Comparison of ENCODE assay signal across 18 cellular contexts in the genomic region with DNA sequence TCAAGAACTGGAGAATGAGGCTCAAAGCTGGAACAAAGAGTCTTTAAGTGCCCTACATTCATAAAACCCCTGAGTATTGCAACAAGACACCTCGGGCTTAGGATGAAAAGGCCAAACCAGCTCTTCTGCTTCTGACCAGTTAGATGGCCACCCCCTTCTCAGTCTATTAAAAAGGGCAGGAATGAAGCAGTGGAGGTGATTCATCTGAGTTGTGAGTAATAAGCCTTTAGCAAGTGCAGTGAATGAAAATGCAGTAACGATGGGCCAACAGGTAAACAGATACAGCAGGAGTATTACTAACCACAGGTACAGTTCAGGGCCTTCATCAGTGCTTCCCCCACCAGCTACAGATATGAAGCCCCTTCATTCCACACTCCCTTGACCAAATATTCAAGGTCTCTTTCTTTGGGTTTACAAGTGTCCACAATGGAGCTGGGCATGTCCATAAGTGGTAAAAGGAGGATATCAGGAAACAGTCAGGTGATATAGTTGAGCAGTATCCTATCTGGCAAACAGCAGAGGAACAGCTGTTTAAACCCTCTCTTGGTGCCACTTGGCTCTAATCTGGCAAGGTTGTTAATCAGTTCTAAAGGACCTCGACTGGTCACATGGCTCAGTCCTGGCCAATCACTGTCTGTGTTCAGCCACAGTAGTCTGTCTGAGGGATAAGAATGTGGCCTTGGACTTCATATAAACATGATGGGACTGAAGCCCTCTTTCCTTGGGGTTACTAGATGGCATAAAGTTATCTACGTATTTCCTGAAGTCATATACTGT. TPM values are rescaled to one million over a fixed set of nuclear protein-coding genes. Genes with fewer than 3 reads are reported as not detected.
DNase-seq lines count a peak whose midpoint lies in the region; ATAC-seq and TF ChIP-seq lines count a peak whose summit lies in the region.
"Had no signal": no experiment of that assay in that cellular context is flagged by ENCODE, and none has a peak within 500 bp of the region (broad histone marks: within the 10 kb centered on the region; RNA-seq: fewer than 3 reads in every experiment).

No MANE protein-coding gene starts in this region.

- peak; percentile 10 for DNase-seq in DMS153 treated with DMSO at 0.1 percent for 48 hours (lab: John Stamatoyannopoulos, UW; ENCODE audit: unreplicated experiment)
- no peak for DNase-seq in RWPE2 (ENCODE audit: low spot score)
- DNase-seq in kidney epithelial cell (ENCODE audit: low read depth) = peak; percentile 34
- DNase-seq in germinal center (ENCODE audit: low spot score) = no peak
- no peak for DNase-seq in T-helper 1 cell
- no peak for DNase-seq in esophagus muscularis mucosa (ENCODE audit: extremely low spot score)
- DNase-seq: activated T-cell treated with anti-CD3 and anti-CD28 coated beads, Interleukin-2, amount 50 U/mL, for 48 hours; adrenal gland; GDM1; KBM-7; naive B cell; NCI-H1694 treated with DMSO at 0.1 percent for 48 hours; stimulated activated CD4-positive, alpha-beta T cell treated with anti-CD3 and anti-CD28 coated beads, Interleukin-4, amount 100 ng/mL, for 1 hour had no signal

- TF ChIP-seq RAD21 in Ishikawa (IDR thresholded peaks at IDR 0.05; ENCODE audit: low read depth) = no peak

- peak overlapping the region; percentile 65 for H3K27ac ChIP-seq in RWPE2 (ENCODE audit: poor library complexity, severe bottlenecking)
- H3K27ac ChIP-seq in esophagus muscularis mucosa (replicated peaks in 1 of 4) = no peak overlapping the region
- H3K27ac ChIP-seq: adrenal gland, C4-2B had no signal

- ATAC-seq in RWPE2 (ENCODE audit: low read depth) (peak; percentile 98), GM18505 (IDR thresholded peaks at IDR 0.05; ENCODE audit: unreplicated experiment) (no peak)
- ATAC-seq: stimulated activated memory B cell treated with anti-CD40 and anti-IgM and Interleukin-4, amounts not matched to agents 10 μg/mL and 1 μg/mL and 100 μg/mL, for 72 hours had no signal

- H3K9me3 ChIP-seq in RWPE2 (ENCODE audit: severe bottlenecking) (no peaks in the 10 kb centered on the region), esophagus muscularis mucosa (no peaks in the 10 kb centered on the region)
- H3K9me3 ChIP-seq: adrenal gland had no signal

- H3K4me1 ChIP-seq in RWPE2 (ENCODE audit: insufficient read depth, poor library complexity, severe bottlenecking) (peaks cover 24% of the 10 kb centered on the region), esophagus muscularis mucosa (no peaks in the 10 kb centered on the region)
- H3K4me1 ChIP-seq: adrenal gland had no signal

- TF ChIP-seq POLR2A in GM18505 (IDR thresholded peaks at IDR 0.05; ENCODE audit: borderline replicate concordance, extremely low read depth, insufficient read depth, insufficient read length) (no peak), esophagus muscularis mucosa (IDR thresholded peaks at IDR 0.05; ENCODE audit: low read depth) (no peak)

- H3K36me3 ChIP-seq in RWPE2 (ENCODE audit: low read depth) (no peaks in the 10 kb centered on the region), kidney epithelial cell (ENCODE audit: control insufficient read depth, insufficient read depth, low read length) (no peaks in the 10 kb centered on the region), esophagus muscularis mucosa (no peaks in the 10 kb centered on the region)
- H3K36me3 ChIP-seq: adrenal gland had no signal

- H3K27me3 ChIP-seq in RWPE2 (ENCODE audit: insufficient read depth, poor library complexity, severe bottlenecking) = no peaks in the 10 kb centered on the region
- no peaks in the 10 kb centered on the region for H3K27me3 ChIP-seq in kidney epithelial cell (ENCODE audit: control insufficient read depth, insufficient read depth, low read length)
- H3K27me3 ChIP-seq in esophagus muscularis mucosa = no peaks in the 10 kb centered on the region
- H3K27me3 ChIP-seq: adrenal gland had no signal

- TF ChIP-seq EP300 in Ishikawa (IDR thresholded peaks at IDR 0.05; ENCODE audit: borderline replicate concordance) (no peak), esophagus muscularis mucosa (IDR thresholded peaks at IDR 0.05) (no peak)

- 86% methylated on average over 4 of the region's 4 CpGs for WGBS in esophagus muscularis mucosa

- H3K4me3 ChIP-seq in RWPE2 (ENCODE audit: severe bottlenecking) (no peak overlapping the region), kidney epithelial cell (ENCODE audit: low read depth, low read length) (no peak overlapping the region), esophagus muscularis mucosa (no peak overlapping the region)
- H3K4me3 ChIP-seq: adrenal gland had no signal

- no peak for TF ChIP-seq CTCF in RWPE2 (IDR thresholded peaks at IDR 0.05; ENCODE audit: poor library complexity, severe bottlenecking)
- TF ChIP-seq CTCF in kidney epithelial cell (IDR thresholded peaks at IDR 0.05; ENCODE audit: insufficient read depth, low read length, poor library complexity, severe bottlenecking) = no peak
- TF ChIP-seq CTCF in esophagus muscularis mucosa (IDR thresholded peaks at IDR 0.05) = no peak

- intact Hi-C loops in esophagus muscularis mucosa (cut with DNase I) = no loop called here

TF ChIP-seq in Ishikawa, 13 proteins besides CTCF, POLR2A, EP300 and RAD21:
- TF ChIP-seq, protein P1, sequence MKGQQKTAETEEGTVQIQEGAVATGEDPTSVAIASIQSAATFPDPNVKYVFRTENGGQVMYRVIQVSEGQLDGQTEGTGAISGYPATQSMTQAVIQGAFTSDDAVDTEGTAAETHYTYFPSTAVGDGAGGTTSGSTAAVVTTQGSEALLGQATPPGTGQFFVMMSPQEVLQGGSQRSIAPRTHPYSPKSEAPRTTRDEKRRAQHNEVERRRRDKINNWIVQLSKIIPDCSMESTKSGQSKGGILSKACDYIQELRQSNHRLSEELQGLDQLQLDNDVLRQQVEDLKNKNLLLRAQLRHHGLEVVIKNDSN (IDR thresholded peaks at IDR 0.05) = peak; percentile 38; the same call in 1 of the 2 replicates
- no peak for TF ChIP-seq CREB1 (IDR thresholded peaks at IDR 0.05; ENCODE audit: low read depth)

RNA-seq across cellular contexts. Expression of a gene that starts 17.8 kb away (rescaled TPM):
- total RNA-seq in kidney epithelial cell (not detected in 2 replicates), esophagus muscularis mucosa (not detected)
- total RNA-seq: adrenal gland, pulmonary artery endothelial cell had no signal

RNA-seq across cellular contexts. Expression of a gene that starts 39.1 kb away (rescaled TPM):
- total RNA-seq in kidney epithelial cell = not detected in 2 replicates
- not detected for total RNA-seq in esophagus muscularis mucosa
- total RNA-seq: adrenal gland, pulmonary artery endothelial cell had no signal

RNA-seq across cellular contexts. Expression of a gene that starts 56.7 kb away (rescaled TPM):
- not detected in 2 replicates for total RNA-seq in kidney epithelial cell
- total RNA-seq in esophagus muscularis mucosa = not detected
- total RNA-seq: adrenal gland, pulmonary artery endothelial cell had no signal

Comparison
In these comparisons a context has a peak if more than half of its experiments do, and no peak if none do; other contexts are left out.
1. DNase-seq: peak in DMS153 treated with DMSO at 0.1 percent for 48 hours (single experiment) and kidney epithelial cell (single experiment); none in RWPE2 (single experiment), germinal center (single experiment), T-helper 1 cell (0 of 5) and esophagus muscularis mucosa (single experiment).